In genomic region chr3:13650210-13651056, GRCh38 we compare ENCODE assay signal across 1 cellular context.
TF ChIP-seq lines count a peak whose summit lies in the region.

No MANE protein-coding gene starts in this region.

TF ChIP-seq in HEK293, 187 proteins besides CTCF, POLR2A, EP300 and RAD21 (continued from another document):
- no peak for TF ChIP-seq ZNF792 (tag by site-specific recombination; IDR thresholded peaks at IDR 0.05)
- no peak for TF ChIP-seq ZSCAN18 (tag by site-specific recombination; IDR thresholded peaks at IDR 0.05)
- TF ChIP-seq ZNF585B (tag by site-specific recombination; IDR thresholded peaks at IDR 0.05) = no peak
- no peak for TF ChIP-seq RBAK (tag by site-specific recombination; IDR thresholded peaks at IDR 0.05)
- TF ChIP-seq ZNF350 (tag by site-specific recombination; IDR thresholded peaks at IDR 0.05) = no peak
- TF ChIP-seq PRDM4 (tag by site-specific recombination; IDR thresholded peaks at IDR 0.05) = peak; percentile 16; the same call in 1 of the 2 replicates
- no peak for TF ChIP-seq ZNF16 (tag by site-specific recombination; IDR thresholded peaks at IDR 0.05; ENCODE audit: low read depth)
- TF ChIP-seq ZNF423 (tag by site-specific recombination; IDR thresholded peaks at IDR 0.05) = peak; percentile 87
- no peak for TF ChIP-seq ZNF37A (tag by site-specific recombination; IDR thresholded peaks at IDR 0.05)
- 0 out of 2 replicates have a peak, but pooled peaks have one; percentile 12 for TF ChIP-seq INSM2 (tag by site-specific recombination; IDR thresholded peaks at IDR 0.05)
- TF ChIP-seq ZNF645 (tag by site-specific recombination; IDR thresholded peaks at IDR 0.05) = no peak
- no peak for TF ChIP-seq REPIN1 (tag by site-specific recombination; IDR thresholded peaks at IDR 0.05; ENCODE audit: low read depth)
- TF ChIP-seq ZBTB7A (tag by site-specific recombination; IDR thresholded peaks at IDR 0.05; ENCODE audit: low read depth) = 0 out of 2 replicates have a peak, but pooled peaks have one; percentile 54
- no peak for TF ChIP-seq ZFP37 (tag by site-specific recombination; IDR thresholded peaks at IDR 0.05)
- no peak for TF ChIP-seq ZNF311 (tag by site-specific recombination; IDR thresholded peaks at IDR 0.05; ENCODE audit: borderline replicate concordance)
- no peak for TF ChIP-seq SALL2 (tag by site-specific recombination; IDR thresholded peaks at IDR 0.05; ENCODE audit: borderline replicate concordance)
- TF ChIP-seq ZNF239 (tag by site-specific recombination; IDR thresholded peaks at IDR 0.05) = 0 out of 2 replicates have a peak, but pooled peaks have one; percentile 37
- TF ChIP-seq ZFP3 (tag by site-specific recombination; IDR thresholded peaks at IDR 0.05; ENCODE audit: low read depth) = peak; percentile 84
- TF ChIP-seq ZXDB (tag by site-specific recombination; IDR thresholded peaks at IDR 0.05) = peak; percentile 55
- TF ChIP-seq ZNF48 (tag by site-specific recombination; IDR thresholded peaks at IDR 0.05) = no peak
- TF ChIP-seq, protein P1, sequence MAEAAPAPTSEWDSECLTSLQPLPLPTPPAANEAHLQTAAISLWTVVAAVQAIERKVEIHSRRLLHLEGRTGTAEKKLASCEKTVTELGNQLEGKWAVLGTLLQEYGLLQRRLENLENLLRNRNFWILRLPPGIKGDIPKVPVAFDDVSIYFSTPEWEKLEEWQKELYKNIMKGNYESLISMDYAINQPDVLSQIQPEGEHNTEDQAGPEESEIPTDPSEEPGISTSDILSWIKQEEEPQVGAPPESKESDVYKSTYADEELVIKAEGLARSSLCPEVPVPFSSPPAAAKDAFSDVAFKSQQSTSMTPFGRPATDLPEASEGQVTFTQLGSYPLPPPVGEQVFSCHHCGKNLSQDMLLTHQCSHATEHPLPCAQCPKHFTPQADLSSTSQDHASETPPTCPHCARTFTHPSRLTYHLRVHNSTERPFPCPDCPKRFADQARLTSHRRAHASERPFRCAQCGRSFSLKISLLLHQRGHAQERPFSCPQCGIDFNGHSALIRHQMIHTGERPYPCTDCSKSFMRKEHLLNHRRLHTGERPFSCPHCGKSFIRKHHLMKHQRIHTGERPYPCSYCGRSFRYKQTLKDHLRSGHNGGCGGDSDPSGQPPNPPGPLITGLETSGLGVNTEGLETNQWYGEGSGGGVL (tag by site-specific recombination; IDR thresholded peaks at IDR 0.05) = no peak
- TF ChIP-seq BCL11A (tag by site-specific recombination; IDR thresholded peaks at IDR 0.05; ENCODE audit: low read depth) = peak; percentile 46; the same call in 1 of the 2 replicates
- TF ChIP-seq SP2 (tag by site-specific recombination; IDR thresholded peaks at IDR 0.05) = no peak
- peak; percentile 95 for TF ChIP-seq ZIC2 (tag by site-specific recombination; IDR thresholded peaks at IDR 0.05)
- TF ChIP-seq YY1 (tag by site-specific recombination; IDR thresholded peaks at IDR 0.05) = no peak
- TF ChIP-seq PATZ1 (tag by site-specific recombination; IDR thresholded peaks at IDR 0.05) = peak; percentile 88
- TF ChIP-seq ZNF473 (tag by site-specific recombination; IDR thresholded peaks at IDR 0.05) = no peak
- TF ChIP-seq ZNF354C (tag by site-specific recombination; IDR thresholded peaks at IDR 0.05; ENCODE audit: borderline replicate concordance, low read depth) = no peak
- TF ChIP-seq KLF1 (tag by site-specific recombination; IDR thresholded peaks at IDR 0.05) = peak; percentile 12; the same call in 1 of the 2 replicates
- TF ChIP-seq ZNF248 (tag by site-specific recombination; IDR thresholded peaks at IDR 0.05) = no peak
- 0 out of 2 replicates have a peak, but pooled peaks have one; percentile 6 for TF ChIP-seq GFI1B (tag by site-specific recombination; IDR thresholded peaks at IDR 0.05)
- TF ChIP-seq ZNF138 (tag by site-specific recombination; IDR thresholded peaks at IDR 0.05; ENCODE audit: borderline replicate concordance) = no peak
- TF ChIP-seq, protein P2, sequence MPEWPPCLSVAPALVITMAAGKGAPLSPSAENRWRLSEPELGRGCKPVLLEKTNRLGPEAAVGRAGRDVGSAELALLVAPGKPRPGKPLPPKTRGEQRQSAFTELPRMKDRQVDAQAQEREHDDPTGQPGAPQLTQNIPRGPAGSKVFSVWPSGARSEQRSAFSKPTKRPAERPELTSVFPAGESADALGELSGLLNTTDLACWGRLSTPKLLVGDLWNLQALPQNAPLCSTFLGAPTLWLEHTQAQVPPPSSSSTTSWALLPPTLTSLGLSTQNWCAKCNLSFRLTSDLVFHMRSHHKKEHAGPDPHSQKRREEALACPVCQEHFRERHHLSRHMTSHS (tag by site-specific recombination; IDR thresholded peaks at IDR 0.05) = no peak
- no peak for TF ChIP-seq ZNF214 (tag by site-specific recombination; IDR thresholded peaks at IDR 0.05; ENCODE audit: borderline replicate concordance)
- TF ChIP-seq GLIS1 (tag by site-specific recombination; IDR thresholded peaks at IDR 0.05) = peak; percentile 100
- TF ChIP-seq ZSCAN5A (tag by site-specific recombination; IDR thresholded peaks at IDR 0.05) = peak; percentile 26; the same call in 1 of the 2 replicates
- TF ChIP-seq ZNF747 (tag by site-specific recombination; IDR thresholded peaks at IDR 0.05) = no peak
- no peak for TF ChIP-seq ZNF768 (tag by site-specific recombination; IDR thresholded peaks at IDR 0.05)
